Comparison of ENCODE assay signal across 9 cellular contexts in the genomic region with DNA sequence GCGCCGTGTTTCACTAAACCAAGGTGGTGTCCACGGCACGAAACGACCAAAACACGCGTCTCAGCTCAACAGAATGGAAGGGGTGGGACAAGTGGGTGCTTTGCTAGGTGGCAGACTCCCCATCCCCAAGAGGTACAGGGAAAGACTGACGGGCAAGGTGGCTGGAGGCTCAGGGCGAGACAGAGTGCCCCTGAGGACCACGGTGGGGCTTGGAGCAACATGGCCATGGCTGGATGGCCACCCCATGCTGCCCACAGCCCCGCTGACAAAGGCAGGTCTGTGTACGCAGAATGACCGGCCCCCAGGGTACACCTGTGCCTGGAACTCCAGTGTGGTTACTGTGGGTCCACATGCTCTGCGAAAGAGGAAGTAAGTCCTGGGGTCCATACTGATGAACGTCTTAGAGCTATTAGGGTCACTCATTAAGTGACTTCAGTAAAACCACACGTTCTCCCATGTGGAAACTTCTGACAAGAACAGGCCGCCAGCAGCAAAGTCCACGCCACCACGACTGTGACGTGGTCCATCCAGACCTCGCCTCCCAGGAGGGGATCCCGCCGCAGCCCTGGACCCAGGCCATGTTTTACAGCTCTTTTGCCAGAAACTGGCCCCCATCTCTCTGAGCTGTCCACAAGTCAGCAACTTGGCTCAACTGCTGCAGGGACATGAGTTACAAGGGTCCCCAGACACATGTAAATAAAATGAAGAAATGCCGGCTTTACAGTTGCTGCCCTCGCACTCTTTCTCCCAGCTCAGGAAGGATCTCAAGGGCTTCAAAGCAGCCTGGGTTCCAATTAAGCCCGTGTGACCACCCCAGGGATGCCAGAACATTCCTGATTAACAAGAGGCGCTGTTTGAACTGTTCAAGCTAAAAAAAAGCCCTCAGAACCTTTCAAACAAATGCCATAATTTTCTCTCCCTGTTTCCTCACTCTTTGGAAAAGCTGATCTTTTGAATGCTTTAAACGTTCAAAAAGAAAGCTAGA.
DNase-seq lines count a peak whose midpoint lies in the region; ATAC-seq and TF ChIP-seq lines count a peak whose summit lies in the region.
"Had no signal": no experiment of that assay in that cellular context is flagged by ENCODE, and none has a peak within 500 bp of the region (broad histone marks: within the 10 kb centered on the region; RNA-seq: fewer than 3 reads in every experiment).

No MANE protein-coding gene starts in this region.

- H3K4me3 ChIP-seq in IMR-90 (ENCODE audit: insufficient read depth, low read depth, low read length) (no peak overlapping the region), uterus (no peak overlapping the region)

- H2AFZ ChIP-seq in IMR-90 (replicated peaks; ENCODE audit: low read length, poor library complexity): peak overlapping the region; percentile 41

- H3K27me3 ChIP-seq in IMR-90 (ENCODE audit: control insufficient read depth, insufficient read depth, low read length): peaks cover 4% of the 10 kb centered on the region; the same call in 1 of the 2 replicates
- H3K27me3 ChIP-seq in uterus: no peaks in the 10 kb centered on the region

- no peak for DNase-seq in IMR-90
- no peak for DNase-seq in NCI-H2196 treated with DMSO at 0.1 percent for 48 hours (lab: John Stamatoyannopoulos, UW; ENCODE audit: unreplicated experiment)
- DNase-seq in AML-193 (lab: John Stamatoyannopoulos, UW): no peak
- no peak for DNase-seq in uterus
- no peak for DNase-seq in activated T-cell treated with anti-CD3 and anti-CD28 coated beads, Interleukin-2, amount 50 U/mL, for 1 hour

- H3K9ac ChIP-seq in IMR-90 (ENCODE audit: low read depth, low read length): no peak overlapping the region

- H3K9me3 Mint-ChIP-seq in nephron: no peaks in the 10 kb centered on the region

- no peak overlapping the region for H4K5ac ChIP-seq in IMR-90 (ENCODE audit: low read depth, low read length)

- peaks cover 53% of the 10 kb centered on the region for H3K4me1 Mint-ChIP-seq in nephron

- H2BK15ac ChIP-seq in IMR-90 (ENCODE audit: low read depth, low read length): no peak overlapping the region

- H3K27me3 Mint-ChIP-seq in nephron (ENCODE audit: low read depth): peaks cover 6% of the 10 kb centered on the region
- H3K27me3 Mint-ChIP-seq: activated naive CD8-positive, alpha-beta T cell had no signal

- POLR2A ChIA-PET in IMR-90 (lab: Charles Lee; ENCODE audit: unreplicated experiment): no interaction called here

- no peak overlapping the region for H2BK20ac ChIP-seq in IMR-90 (ENCODE audit: low read depth, low read length)

- H4K20me1 ChIP-seq in IMR-90 (ENCODE audit: insufficient read depth, low read length): peaks cover 33% of the 10 kb centered on the region

- H3K4me2 ChIP-seq in IMR-90 (ENCODE audit: low read depth, low read length): no peak overlapping the region

- no peak overlapping the region for H3K23ac ChIP-seq in IMR-90 (ENCODE audit: low read depth, low read length)

- H3K27ac ChIP-seq in IMR-90 (ENCODE audit: insufficient read depth, low read length) (no peak overlapping the region), uterus (no peak overlapping the region)

- H2AK9ac ChIP-seq in IMR-90 (replicated peaks; ENCODE audit: low read depth, low read length, poor library complexity): peak overlapping the region; percentile 65

- CTCF ChIA-PET in IMR-90 (lab: Yijun Ruan, JAX): interaction anchor here (0.6 kb wide), 1 partner anchor 497 kb away, joined by 7 read pairs; no protein-coding TSS in a partner anchor

- H3K27ac Mint-ChIP-seq in nephron: peak overlapping the region; percentile 44 to 80 (median 56)
- H3K27ac Mint-ChIP-seq: activated naive CD8-positive, alpha-beta T cell had no signal

- no peak overlapping the region for H3K56ac ChIP-seq in IMR-90 (ENCODE audit: extremely low read depth, insufficient read depth, low read length)

- WGBS in IMR-90 (ENCODE audit: extremely low coverage in 2 of 2, insufficient read length in 1 of 2), 2 experiments: 91% methylated on average over 21 of the region's 28 CpGs; no CpG with 5 or more reads in 1 of the 2 experiments

- in situ Hi-C loops in IMR-90 (cut with MboI; ENCODE audit: low sequenced_read_pairs): no loop called here

- H2AK5ac ChIP-seq in IMR-90 (ENCODE audit: low read depth, low read length): no peak overlapping the region

- H3K79me1 ChIP-seq in IMR-90 (ENCODE audit: low read depth in 1 of 2, low read length in 2 of 2): peaks cover 9 to 15% of the 10 kb centered on the region in 2 experiments

- TF ChIP-seq RAD21 in IMR-90 (IDR thresholded peaks at IDR 0.05; ENCODE audit: low read length): no peak

- no TSS peak for BruUV-seq in IMR-90 (replicated peaks; lab: Mats Ljungman, UMichigan)

- no peak overlapping the region for H3K14ac ChIP-seq in IMR-90 (replicated peaks; ENCODE audit: low read depth, low read length)

- H3K4me1 ChIP-seq in IMR-90 (ENCODE audit: control insufficient read depth, insufficient read depth, low read length) (no peaks in the 10 kb centered on the region), uterus (no peaks in the 10 kb centered on the region)

- no peak overlapping the region for H2BK5ac ChIP-seq in IMR-90 (ENCODE audit: low read depth, low read length, poor library complexity, severe bottlenecking)

- H3K4me3 Mint-ChIP-seq in nephron: no peak overlapping the region
- H3K4me3 Mint-ChIP-seq: activated naive CD8-positive, alpha-beta T cell had no signal

- no peak overlapping the region for H4K8ac ChIP-seq in IMR-90 (ENCODE audit: low read depth in 2 of 2, low read length in 2 of 2)

- dilution Hi-C loops in IMR-90 (cut with HindIII; ENCODE audit: low sequenced_read_pairs, unreplicated experiment): no loop called here

- H3K9me3 ChIP-seq in IMR-90 (ENCODE audit: control insufficient read depth, insufficient read depth, low read length): no peaks in the 10 kb centered on the region
- H3K9me3 ChIP-seq in uterus: no peaks in the 10 kb centered on the region

- H3K4ac ChIP-seq in IMR-90 (ENCODE audit: low read depth, low read length): no peak overlapping the region

- no peak overlapping the region for H2BK120ac ChIP-seq in IMR-90 (ENCODE audit: low read depth, low read length)

- intact Hi-C loops in IMR-90 (cut with micrococcal nuclease): no loop called here
- intact Hi-C loops in uterus (cut with DNase I; ENCODE audit: low total_unique reads): no loop called here

- H3K18ac ChIP-seq in IMR-90 (ENCODE audit: low read depth, low read length): no peak overlapping the region

- no peak overlapping the region for H4K91ac ChIP-seq in IMR-90 (ENCODE audit: insufficient read depth, low read depth, low read length)

- H3K36me3 ChIP-seq in IMR-90 (ENCODE audit: control insufficient read depth, insufficient read depth, low read length): peaks cover 7% of the 10 kb centered on the region; the same call in 1 of the 2 replicates
- no peaks in the 10 kb centered on the region for H3K36me3 ChIP-seq in uterus

- peak; percentile 96 for ATAC-seq in GM18861 (IDR thresholded peaks at IDR 0.05; ENCODE audit: unreplicated experiment)
- peak; percentile 91 for ATAC-seq in GM21786 (IDR thresholded peaks at IDR 0.05; ENCODE audit: unreplicated experiment)
- ATAC-seq in IMR-90 (ENCODE audit: low read depth): no peak

- peaks cover 20% of the 10 kb centered on the region for H3K36me3 Mint-ChIP-seq in nephron (ENCODE audit: low read depth)

- TF ChIP-seq CTCF in IMR-90 (conservative IDR thresholded peaks at IDR 0.05; ENCODE audit: low read depth, low read length) (no peak), nephron (IDR thresholded peaks at IDR 0.05; ENCODE audit: unreplicated experiment in 3 of 3) (no peak), uterus (IDR thresholded peaks at IDR 0.05) (no peak)

- TF ChIP-seq POLR2A in IMR-90 (IDR thresholded peaks at IDR 0.05; ENCODE audit: low read depth, low read length) (no peak), uterus (IDR thresholded peaks at IDR 0.05) (no peak)

- H3K9me1 ChIP-seq in IMR-90 (ENCODE audit: insufficient read depth, low read length): peaks cover 3% of the 10 kb centered on the region

TF ChIP-seq in IMR-90, 13 proteins besides CTCF, POLR2A, EP300 and RAD21:
- TF ChIP-seq SMC3 (IDR thresholded peaks at IDR 0.05; ENCODE audit: low read depth, low read length) (no peak), CHD1 (IDR thresholded peaks at IDR 0.05; ENCODE audit: low read depth, low read length) (no peak), MAZ (IDR thresholded peaks at IDR 0.05; ENCODE audit: borderline replicate concordance, low read depth, low read length) (no peak), MXI1 (IDR thresholded peaks at IDR 0.05; ENCODE audit: borderline replicate concordance, low read depth, low read length) (no peak), FOS (IDR thresholded peaks at IDR 0.05; ENCODE audit: low read depth, low read length) (no peak), RCOR1 (IDR thresholded peaks at IDR 0.05; ENCODE audit: insufficient replicate concordance, low read length) (no peak), ELK1 (IDR thresholded peaks at IDR 0.05; ENCODE audit: borderline replicate concordance, low read depth, low read length) (no peak), RFX5 (IDR thresholded peaks at IDR 0.05; ENCODE audit: low read depth, low read length) (no peak), BHLHE40 (IDR thresholded peaks at IDR 0.05; ENCODE audit: low read depth, low read length) (no peak), NFE2L2 (IDR thresholded peaks at IDR 0.05; ENCODE audit: low read depth, low read length) (no peak), USF2 (IDR thresholded peaks at IDR 0.05; ENCODE audit: low read depth, low read length) (no peak), MAFK (IDR thresholded peaks at IDR 0.05; ENCODE audit: low read depth, low read length) (no peak), CEBPB (IDR thresholded peaks at IDR 0.05; ENCODE audit: low read depth, low read length) (no peak)
